In the genomic region with DNA sequence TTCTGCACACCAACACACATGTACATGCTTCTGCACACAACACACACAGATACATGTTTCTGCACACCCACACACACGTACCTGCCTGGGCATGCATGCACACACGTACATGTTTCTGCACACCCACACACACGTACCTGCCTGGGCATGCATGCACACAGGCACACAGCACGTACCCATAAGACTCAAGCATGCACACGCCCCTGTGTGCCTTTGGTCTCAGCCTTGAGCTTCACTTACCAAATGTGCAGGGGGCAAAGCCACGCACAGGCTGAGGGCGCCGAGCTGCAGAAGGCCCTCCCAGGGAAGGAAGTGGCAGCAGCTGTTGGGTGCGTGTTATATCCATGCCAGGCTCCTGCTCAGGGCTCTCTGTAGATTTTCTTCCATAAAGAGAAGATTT, we compare ENCODE assay signal across 25 cellular contexts. TPM values are rescaled to one million over a fixed set of nuclear protein-coding genes. Genes with fewer than 3 reads are reported as not detected.
DNase-seq lines count a peak whose midpoint lies in the region; ATAC-seq and TF ChIP-seq lines count a peak whose summit lies in the region.
"Had no signal": no experiment of that assay in that cellular context is flagged by ENCODE, and none has a peak within 500 bp of the region (broad histone marks: within the 10 kb centered on the region; RNA-seq: fewer than 3 reads in every experiment).

No MANE protein-coding gene starts in this region.

- H3K27me3 Mint-ChIP-seq in MCF 10A (ENCODE audit: insufficient read depth, unreplicated experiment), result no peaks in the 10 kb centered on the region
- peaks cover 2% of the 10 kb centered on the region for H3K27me3 Mint-ChIP-seq in activated T-helper 1 cell treated with anti-CD3 and anti-CD28 coated beads, Interleukin-12 subunit alpha, Interleukin-12 subunit beta, Interleukin-2, Interleukin-4 antibody, amounts not matched to agents 30 ng/mL and 10 ng/mL and 1 ng/mL, durations not matched to agents 14 hours and 24 hours and 36 hours (ENCODE audit: insufficient read depth)
- H3K27me3 Mint-ChIP-seq in memory B cell, result peaks cover 2% of the 10 kb centered on the region

- dilution Hi-C loops in mammary epithelial cell (cut with HindIII; ENCODE audit: low sequenced_read_pairs), result loop anchor here (25.0 kb wide), 1 partner anchor 166 kb away; a partner anchor contains a TSS

- H3K79me2 ChIP-seq in mammary epithelial cell (ENCODE audit: insufficient read depth, low read length), result no peaks in the 10 kb centered on the region
- H3K79me2 ChIP-seq: parathyroid adenoma had no signal

- CTCF ChIA-PET in mammary epithelial cell (lab: Charles Lee; ENCODE audit: low non-redundant PET), result no interaction called here
- CTCF ChIA-PET in MCF 10A (lab: Yijun Ruan, JAX), result interaction anchor here (1.6 kb wide), 1 partner anchor 20 kb away, joined by 14 read pairs; no protein-coding TSS in a partner anchor

- H3K4me1 Mint-ChIP-seq in MCF 10A (ENCODE audit: insufficient read depth, unreplicated experiment) (peaks cover 31% of the 10 kb centered on the region), memory B cell (peaks cover 22% of the 10 kb centered on the region)
- H3K4me1 Mint-ChIP-seq in activated T-helper 1 cell treated with anti-CD3 and anti-CD28 coated beads, Interleukin-12 subunit alpha, Interleukin-12 subunit beta, Interleukin-2, Interleukin-4 antibody, amounts not matched to agents 30 ng/mL and 10 ng/mL and 1 ng/mL, durations not matched to agents 14 hours and 24 hours and 36 hours (ENCODE audit: low read depth), result peaks cover 36% of the 10 kb centered on the region
- H3K4me1 Mint-ChIP-seq: central memory CD8-positive, alpha-beta T cell had no signal

- H3K27ac Mint-ChIP-seq in MCF 10A (ENCODE audit: low read depth, unreplicated experiment), result no peak overlapping the region
- peak overlapping the region; percentile 76 for H3K27ac Mint-ChIP-seq in activated T-helper 1 cell treated with anti-CD3 and anti-CD28 coated beads, Interleukin-12 subunit alpha, Interleukin-12 subunit beta, Interleukin-2, Interleukin-4 antibody, amounts not matched to agents 30 ng/mL and 10 ng/mL and 1 ng/mL, durations not matched to agents 14 hours and 24 hours and 36 hours
- no peak overlapping the region for H3K27ac Mint-ChIP-seq in memory B cell
- H3K27ac Mint-ChIP-seq: activated naive CD4-positive, alpha-beta T cell treated with anti-CD3 and anti-CD28 coated beads, Interleukin-2, amount 50 U/mL, for 72 hours; nephron had no signal

- H3K36me3 ChIP-seq in mammary epithelial cell (ENCODE audit: insufficient read depth, low read length), result no peaks in the 10 kb centered on the region
- H3K36me3 ChIP-seq: HAP-1, right lobe of liver had no signal

- H2AFZ ChIP-seq in mammary epithelial cell (ENCODE audit: low read depth, low read length), result no peak overlapping the region
- H2AFZ ChIP-seq: parathyroid adenoma had no signal

- ATAC-seq in memory B cell (ENCODE audit: low read depth), result no peak
- ATAC-seq: activated naive CD4-positive, alpha-beta T cell treated with anti-CD3 and anti-CD28 coated beads, Interleukin-2, amount 50 U/mL, for 72 hours; right lobe of liver had no signal

- H3K27ac ChIP-seq in mammary epithelial cell (ENCODE audit: insufficient read depth, low read depth, low read length), result peak overlapping the region; percentile 14
- H3K27ac ChIP-seq: parathyroid adenoma, right lobe of liver had no signal

- no peak for TF ChIP-seq CTCF in mammary epithelial cell (conservative IDR thresholded peaks at IDR 0.05 in 1 of 2, IDR thresholded peaks at IDR 0.05 in 1 of 2; ENCODE audit: extremely low read depth in 1 of 2, insufficient read depth in 1 of 2, low read depth in 1 of 2, low read length in 2 of 2)
- TF ChIP-seq CTCF in MCF 10A (IDR thresholded peaks at IDR 0.05; ENCODE audit: unreplicated experiment), result no peak

- no peaks in the 10 kb centered on the region for H3K9me3 Mint-ChIP-seq in MCF 10A (ENCODE audit: unreplicated experiment)
- H3K9me3 Mint-ChIP-seq in activated T-helper 1 cell treated with anti-CD3 and anti-CD28 coated beads, Interleukin-12 subunit alpha, Interleukin-12 subunit beta, Interleukin-2, Interleukin-4 antibody, amounts not matched to agents 30 ng/mL and 10 ng/mL and 1 ng/mL, durations not matched to agents 14 hours and 24 hours and 36 hours, result peaks cover 6% of the 10 kb centered on the region
- H3K9me3 Mint-ChIP-seq in memory B cell, result no peaks in the 10 kb centered on the region
- H3K9me3 Mint-ChIP-seq: central memory CD8-positive, alpha-beta T cell; nephron had no signal

- intact Hi-C loops in mammary epithelial cell (cut with micrococcal nuclease), result loop anchor here (5.0 kb wide), 1 partner anchor 231 kb away; no protein-coding TSS in a partner anchor
- intact Hi-C loops in MCF 10A (cut with micrococcal nuclease), result loop anchor here (5.0 kb wide), 1 partner anchor 176 kb away; no protein-coding TSS in a partner anchor
- intact Hi-C loops in activated T-helper 1 cell treated with anti-CD3 and anti-CD28 coated beads, Interleukin-12 subunit alpha, Interleukin-12 subunit beta, Interleukin-2, Interleukin-4 antibody, amounts not matched to agents 30 ng/mL and 10 ng/mL and 1 ng/mL, durations not matched to agents 14 hours and 24 hours and 36 hours (cut with micrococcal nuclease), result loop anchor here (5.0 kb wide), 2 partner anchors 426 to 521 kb away; a partner anchor contains a TSS

- no peaks in the 10 kb centered on the region for H3K36me3 Mint-ChIP-seq in MCF 10A (ENCODE audit: insufficient read depth, unreplicated experiment)
- H3K36me3 Mint-ChIP-seq in activated T-helper 1 cell treated with anti-CD3 and anti-CD28 coated beads, Interleukin-12 subunit alpha, Interleukin-12 subunit beta, Interleukin-2, Interleukin-4 antibody, amounts not matched to agents 30 ng/mL and 10 ng/mL and 1 ng/mL, durations not matched to agents 14 hours and 24 hours and 36 hours (ENCODE audit: low read depth), result no peaks in the 10 kb centered on the region
- peaks cover 2% of the 10 kb centered on the region for H3K36me3 Mint-ChIP-seq in memory B cell
- H3K36me3 Mint-ChIP-seq: mesothelial cell of epicardium had no signal

- peak; percentile 34 for DNase-seq in mammary epithelial cell
- DNase-seq in MCF 10A (ENCODE audit: unreplicated experiment), result no peak
- no peak for DNase-seq in activated T-helper 1 cell treated with anti-CD3 and anti-CD28 coated beads, Interleukin-12 subunit alpha, Interleukin-12 subunit beta, Interleukin-2, Interleukin-4 antibody, amounts not matched to agents 30 ng/mL and 10 ng/mL and 1 ng/mL, durations not matched to agents 14 hours and 24 hours and 36 hours (ENCODE audit: low spot score)
- no peak for DNase-seq in memory B cell (ENCODE audit: low spot score in 2 of 2)
- no peak for DNase-seq in HT-29 (ENCODE audit: low spot score)
- no peak for DNase-seq in NCI-H446 (lab: John Stamatoyannopoulos, UW)
- DNase-seq in cerebellum (ENCODE audit: low spot score), result no peak
- DNase-seq in NCI-H146 (lab: John Stamatoyannopoulos, UW), result no peak
- DNase-seq: activated CD4-positive, alpha-beta T cell treated with anti-CD3 and anti-CD28 coated beads for 1 hour; activated T-cell treated with anti-CD3 and anti-CD28 coated beads, Interleukin-2, amount 50 U/mL, for 48 hours; effector CD4-positive, alpha-beta T cell; GF-D8; KG1; NCI-H187; right lobe of liver; SHP77 treated with DMSO at 0.1 percent for 48 hours; stimulated activated CD4-positive, alpha-beta T cell treated with anti-CD3 and anti-CD28 coated beads, Interleukin-15, amount 100 ng/mL, for 24 hours had no signal

- no peak overlapping the region for H3K4me3 Mint-ChIP-seq in MCF 10A (ENCODE audit: unreplicated experiment)
- no peak overlapping the region for H3K4me3 Mint-ChIP-seq in activated T-helper 1 cell treated with anti-CD3 and anti-CD28 coated beads, Interleukin-12 subunit alpha, Interleukin-12 subunit beta, Interleukin-2, Interleukin-4 antibody, amounts not matched to agents 30 ng/mL and 10 ng/mL and 1 ng/mL, durations not matched to agents 14 hours and 24 hours and 36 hours
- peak overlapping the region; percentile 12 for H3K4me3 Mint-ChIP-seq in memory B cell
- H3K4me3 Mint-ChIP-seq: mesothelial cell of epicardium, nephron had no signal

- WGBS in mammary epithelial cell (ENCODE audit: low coverage, missing lambda C conversion rate), result 36% methylated on average over 9 of the region's 9 CpGs

- POLR2A ChIA-PET in MCF 10A (lab: Yijun Ruan, JAX), result interaction anchor here (0.6 to 3.9 kb wide), 2 partner anchors 199 to 521 kb away, joined by 3 to 27 read pairs; a partner anchor contains a TSS

- H3K27me3 ChIP-seq in mammary epithelial cell (ENCODE audit: insufficient read depth, low read length), result no peaks in the 10 kb centered on the region
- H3K27me3 ChIP-seq: right lobe of liver had no signal

- BruUV-seq in mammary epithelial cell (replicated peaks; lab: Mats Ljungman, UMichigan) (no TSS peak), MCF 10A (replicated peaks; lab: Mats Ljungman, UMichigan) (no TSS peak)

- no peak overlapping the region for H3K4me3 ChIP-seq in mammary epithelial cell (replicated peaks in 1 of 3; ENCODE audit: insufficient read depth in 1 of 3, low read depth in 2 of 3, low read length in 3 of 3)
- H3K4me3 ChIP-seq: HAP-1, right lobe of liver had no signal

- no peak overlapping the region for H3K4me2 ChIP-seq in mammary epithelial cell (ENCODE audit: insufficient read depth, low read depth, low read length)

- no peaks in the 10 kb centered on the region for H4K20me1 ChIP-seq in mammary epithelial cell (ENCODE audit: insufficient read depth, low read length)

- peaks cover 2% of the 10 kb centered on the region for H3K9me3 ChIP-seq in mammary epithelial cell (replicated peaks; ENCODE audit: insufficient read depth, low read length)
- H3K9me3 ChIP-seq: HAP-1, right lobe of liver had no signal

- H3K9ac ChIP-seq in mammary epithelial cell (ENCODE audit: insufficient read depth, low read length), result no peak overlapping the region
- H3K9ac ChIP-seq: parathyroid adenoma had no signal

- peaks cover 33% of the 10 kb centered on the region for H3K4me1 ChIP-seq in mammary epithelial cell (ENCODE audit: insufficient read depth, low read length)

- in situ Hi-C loops in mammary epithelial cell (cut with MboI; ENCODE audit: low sequenced_read_pairs in 2 of 2), result loop anchor here in 1 of 2 donors (10.0 to 25.0 kb wide), 2 partner anchors 164 to 316 kb away; no protein-coding TSS in a partner anchor

RNA-seq across cellular contexts. Expression of a gene that starts 34.7 kb away (rescaled TPM):
- total RNA-seq in mammary epithelial cell (under 1 TPM in 1 of 2 donors, not detected in 1; 0.50 TPM), MCF 10A (2022) (not detected in 2 replicates), cerebellum (1.4 TPM)
- not detected for polyA plus RNA-seq in mammary epithelial cell
- polyA minus RNA-seq in mammary epithelial cell, result not detected
- total RNA-seq in activated T-helper 1 cell treated with anti-CD3 and anti-CD28 coated beads, Interleukin-12 subunit alpha, Interleukin-12 subunit beta, Interleukin-2, Interleukin-4 antibody, amounts not matched to agents 30 ng/mL and 10 ng/mL and 1 ng/mL, durations not matched to agents 14 hours and 24 hours and 36 hours, result 0.26 and 0.37 TPM in 2 replicates
- total RNA-seq in HT-29 (2014; rRNA removed; shearing (Covaris generic)), result not detected in 2 replicates
- total RNA-seq: astrocyte, glomerular endothelial cell, right lobe of liver had no signal
